8 cellular contexts compared by ENCODE assay signal in genomic region chr3:23918331-23918730, GRCh38. TPM values are rescaled to one million over a fixed set of nuclear protein-coding genes. Genes with fewer than 3 reads are reported as not detected.
A peak's percentile ranks its signal among the peaks of the same experiment; 100 is the strongest.
DNase-seq lines count a peak whose midpoint lies in the region; ATAC-seq and TF ChIP-seq lines count a peak whose summit lies in the region.
"Not testable (repeated sequence)": the region's sequence is repeated elsewhere in the genome, so short reads cannot be mapped to it uniquely, and the experiment has no call there.

No MANE protein-coding gene starts in this region.

- H3K27ac ChIP-seq in foreskin keratinocyte (peak overlapping the region; percentile 90), rectal smooth muscle tissue (ENCODE audit: low read depth, low read length) (peak overlapping the region; percentile 89), upper lobe of right lung (peak overlapping the region; percentile 93)
- not testable (repeated sequence) for H3K27ac ChIP-seq in mesendoderm (ENCODE audit: low read depth, low read length)

- peak overlapping the region; percentile 70 for H3K4me2 ChIP-seq in mesendoderm (ENCODE audit: low read length)

- H3K4ac ChIP-seq in mesendoderm (ENCODE audit: low read depth, low read length): not testable (repeated sequence)

- not testable (repeated sequence) for H3K9me3 Mint-ChIP-seq in activated CD8-positive, alpha-beta T cell treated with anti-CD3 and anti-CD28 coated beads, Interleukin-2, amount 10 ng/mL, durations not matched to agents 7 days and 5 days (ENCODE audit: insufficient read depth)

- ATAC-seq in activated CD8-positive, alpha-beta T cell treated with anti-CD3 and anti-CD28 coated beads, Interleukin-2, amount 10 ng/mL, durations not matched to agents 7 days and 5 days; foreskin keratinocyte; upper lobe of right lung: not testable (repeated sequence)

- H2BK5ac ChIP-seq in mesendoderm (ENCODE audit: low read length): not testable (repeated sequence)

- H4K5ac ChIP-seq in mesendoderm (ENCODE audit: low read length): not testable (repeated sequence)

- CTCF ChIA-PET in activated CD8-positive, alpha-beta T cell treated with anti-CD3 and anti-CD28 coated beads, Interleukin-2, amount 10 ng/mL, durations not matched to agents 7 days and 5 days (lab: Charles Lee): interaction anchor here (0.8 to 2.2 kb wide), 3 partner anchors 30 to 317 kb away, joined by 3 to 10 read pairs (median 4); no protein-coding TSS in a partner anchor

- H3K56ac ChIP-seq in mesendoderm (ENCODE audit: low read length): peak overlapping the region; percentile 99

- H3K23ac ChIP-seq in mesendoderm (ENCODE audit: low read length): not testable (repeated sequence)

- not testable (repeated sequence) for H2BK15ac ChIP-seq in mesendoderm (replicated peaks; ENCODE audit: low read depth)

- H3K4me1 Mint-ChIP-seq in activated CD8-positive, alpha-beta T cell treated with anti-CD3 and anti-CD28 coated beads, Interleukin-2, amount 10 ng/mL, durations not matched to agents 7 days and 5 days (ENCODE audit: low read depth): peaks cover 45% of the 10 kb centered on the region

- peaks cover 47% of the 10 kb centered on the region for H3K36me3 Mint-ChIP-seq in activated CD8-positive, alpha-beta T cell treated with anti-CD3 and anti-CD28 coated beads, Interleukin-2, amount 10 ng/mL, durations not matched to agents 7 days and 5 days (ENCODE audit: low read depth)

- POLR2A ChIA-PET in activated CD8-positive, alpha-beta T cell treated with anti-CD3 and anti-CD28 coated beads, Interleukin-2, amount 10 ng/mL, durations not matched to agents 7 days and 5 days (lab: Charles Lee): interaction anchor here (1.7 to 5.3 kb wide), 6 partner anchors 9 to 108 kb away, joined by 10 to 136 read pairs (median 22); partner anchors contain the start of gene NR1D2

- H3K27ac Mint-ChIP-seq in activated CD8-positive, alpha-beta T cell treated with anti-CD3 and anti-CD28 coated beads, Interleukin-2, amount 10 ng/mL, durations not matched to agents 7 days and 5 days: peak overlapping the region; percentile 98

- H3K4me3 ChIP-seq in NB4 (ENCODE audit: low read depth, low read length): peak overlapping the region; percentile 92
- H3K4me3 ChIP-seq in cardiac fibroblast (replicated peaks in 1 of 2; ENCODE audit: low read depth in 2 of 2, low read length in 2 of 2): peak overlapping the region; percentile 95 to 96
- H3K4me3 ChIP-seq in mesendoderm (ENCODE audit: low read length): peak overlapping the region; percentile 70
- H3K4me3 ChIP-seq in rectal smooth muscle tissue (ENCODE audit: low read length): peak overlapping the region; percentile 84
- peak overlapping the region; percentile 94 for H3K4me3 ChIP-seq in upper lobe of right lung

- H3K9me3 ChIP-seq in ES-I3 (ENCODE audit: control insufficient read depth, insufficient read depth, low read length); upper lobe of right lung: not testable (repeated sequence)

- not testable (repeated sequence) for H4K8ac ChIP-seq in mesendoderm (ENCODE audit: low read depth, low read length)

- H2AK5ac ChIP-seq in mesendoderm (ENCODE audit: low read length): not testable (repeated sequence)

- not testable (repeated sequence) for TF ChIP-seq CTCF in NB4 (IDR thresholded peaks at IDR 0.05; ENCODE audit: low read depth, low read length); cardiac fibroblast (IDR thresholded peaks at IDR 0.05; ENCODE audit: low read depth, low read length); foreskin keratinocyte (conservative IDR thresholded peaks at IDR 0.05); upper lobe of right lung (IDR thresholded peaks at IDR 0.05)

- not testable (repeated sequence) for H3K27me3 ChIP-seq in foreskin keratinocyte; mesendoderm (ENCODE audit: insufficient read depth, low read length, poor library complexity); rectal smooth muscle tissue (ENCODE audit: control insufficient read depth, insufficient read depth, low read length); upper lobe of right lung

- DNase-seq in NB4 (ENCODE audit: low read depth); activated CD8-positive, alpha-beta T cell treated with anti-CD3 and anti-CD28 coated beads, Interleukin-2, amount 10 ng/mL, durations not matched to agents 7 days and 5 days; foreskin keratinocyte; mesendoderm; upper lobe of right lung: not testable (repeated sequence)
- DNase-seq in cardiac fibroblast (ENCODE audit: low read depth in 2 of 2): peak in 1 of 2 donors; percentile 2

- intact Hi-C loops in upper lobe of right lung (cut with DNase I): not testable (repeated sequence)

- H3K4me1 ChIP-seq in ES-I3 (ENCODE audit: insufficient read depth, low read length); foreskin keratinocyte; mesendoderm (ENCODE audit: control insufficient read depth, low read depth, low read length): not testable (repeated sequence)
- H3K4me1 ChIP-seq in rectal smooth muscle tissue (ENCODE audit: control insufficient read depth, insufficient read depth, low read length): peaks cover 15% of the 10 kb centered on the region
- H3K4me1 ChIP-seq in upper lobe of right lung: peaks cover 28% of the 10 kb centered on the region

- H3K9ac ChIP-seq in ES-I3 (ENCODE audit: low read depth, low read length) (peak overlapping the region; percentile 85), mesendoderm (ENCODE audit: low read length) (peak overlapping the region; percentile 87), rectal smooth muscle tissue (ENCODE audit: low read length) (peak overlapping the region; percentile 7)

- WGBS in mesendoderm (ENCODE audit: extremely low coverage, insufficient coverage, low lambda C conversion rate): no CpG with 5 or more reads among the region's 12 CpGs

- peaks cover 22% of the 10 kb centered on the region for H3K36me3 ChIP-seq in ES-I3 (ENCODE audit: insufficient read depth, low read length)
- H3K36me3 ChIP-seq in mesendoderm (ENCODE audit: control insufficient read depth, insufficient read depth, low read length): not testable (repeated sequence)
- peaks cover 10% of the 10 kb centered on the region for H3K36me3 ChIP-seq in rectal smooth muscle tissue (ENCODE audit: control insufficient read depth, insufficient read depth, low read length)
- H3K36me3 ChIP-seq in upper lobe of right lung: peaks cover 43% of the 10 kb centered on the region

- TF ChIP-seq POLR2A in NB4 (IDR thresholded peaks at IDR 0.05; ENCODE audit: extremely low read depth, insufficient read length): not testable (repeated sequence)

- not testable (repeated sequence) for H3K27me3 Mint-ChIP-seq in activated CD8-positive, alpha-beta T cell treated with anti-CD3 and anti-CD28 coated beads, Interleukin-2, amount 10 ng/mL, durations not matched to agents 7 days and 5 days (ENCODE audit: low read depth)

- not testable (repeated sequence) for H2BK120ac ChIP-seq in mesendoderm (ENCODE audit: low read depth, low read length)

- H3K79me1 ChIP-seq in mesendoderm (ENCODE audit: low read length): not testable (repeated sequence)

- H3K79me2 ChIP-seq in mesendoderm (ENCODE audit: control insufficient read depth, insufficient read depth, low read length): peaks cover 28% of the 10 kb centered on the region

- peak overlapping the region; percentile 99 for H3K4me3 Mint-ChIP-seq in activated CD8-positive, alpha-beta T cell treated with anti-CD3 and anti-CD28 coated beads, Interleukin-2, amount 10 ng/mL, durations not matched to agents 7 days and 5 days

- not testable (repeated sequence) for H3K18ac ChIP-seq in mesendoderm (ENCODE audit: low read length)

RNA-seq across cellular contexts. Expression of gene RPL15, which starts 1.4 kb away (rescaled TPM):
- 1,000 to 10,000 TPM; 1,496 to 1,569 TPM for total RNA-seq in activated CD8-positive, alpha-beta T cell treated with anti-CD3 and anti-CD28 coated beads, Interleukin-2, amount 10 ng/mL, durations not matched to agents 7 days and 5 days
- total RNA-seq in foreskin keratinocyte (2,112 and 2,154 TPM in 2 replicates), upper lobe of right lung (1,404 TPM)
- polyA plus RNA-seq in foreskin keratinocyte: 3,005 and 3,026 TPM in 2 replicates
- polyA plus RNA-seq in mesendoderm (2013, experiment 1 of 2): 3,038 TPM
- polyA plus RNA-seq in mesendoderm (2013, experiment 2 of 2): 2,986 TPM

RNA-seq across cellular contexts. Expression of gene NKIRAS1, which starts 1.5 kb away (rescaled TPM):
- total RNA-seq in activated CD8-positive, alpha-beta T cell treated with anti-CD3 and anti-CD28 coated beads, Interleukin-2, amount 10 ng/mL, durations not matched to agents 7 days and 5 days: 1 to 10 TPM; 2.2 to 3.1 TPM
- total RNA-seq in foreskin keratinocyte (7.5 and 9.1 TPM in 2 replicates), upper lobe of right lung (8.4 TPM)
- polyA plus RNA-seq in foreskin keratinocyte: 4.9 and 7.0 TPM in 2 replicates
- 3.7 TPM for polyA plus RNA-seq in mesendoderm (2013, experiment 1 of 2)
- 3.5 TPM for polyA plus RNA-seq in mesendoderm (2013, experiment 2 of 2)

RNA-seq across cellular contexts. Expression of gene NR1D2, which starts 26.8 kb away (rescaled TPM):
- 1 to 10 TPM; 2.6 to 3.0 TPM for total RNA-seq in activated CD8-positive, alpha-beta T cell treated with anti-CD3 and anti-CD28 coated beads, Interleukin-2, amount 10 ng/mL, durations not matched to agents 7 days and 5 days
- 17.5 and 19.9 TPM in 2 replicates for total RNA-seq in foreskin keratinocyte
- 3.7 and 5.5 TPM in 2 replicates for polyA plus RNA-seq in foreskin keratinocyte
- 6.5 TPM for polyA plus RNA-seq in mesendoderm (2013, experiment 1 of 2)
- polyA plus RNA-seq in mesendoderm (2013, experiment 2 of 2): 6.5 TPM
- 62.1 TPM for total RNA-seq in upper lobe of right lung

Comparison
In these comparisons a context has a peak if more than half of its experiments do, and no peak if none do; other contexts are left out.
1. H3K9ac ChIP-seq: peak in every context shown above with its lines; median percentile 87 in mesendoderm; 85 in ES-I3; 7 in rectal smooth muscle tissue.